8 cellular contexts compared by ENCODE assay signal in genomic region chr19:57240311-57241090, GRCh38. TPM values are rescaled to one million over a fixed set of nuclear protein-coding genes. Genes with fewer than 3 reads are reported as not detected.
DNase-seq lines count a peak whose midpoint lies in the region; ATAC-seq, FAIRE-seq and TF ChIP-seq lines count a peak whose summit lies in the region.

Gene ZNF805 (plus strand): TSS chr19:57240632. CDS start chr19:57240892, 260 bp downstream.

- peaks cover 6% of the 10 kb centered on the region for H3K36me3 ChIP-seq in bronchial epithelial cell (ENCODE audit: control insufficient read depth, insufficient read depth, low read length)

- H3K4me3 ChIP-seq in WI38 (ENCODE audit: low read depth, low read length) (peak within 1 kb of the TSS; percentile 98), bronchial epithelial cell (ENCODE audit: low read depth, low read length) (peak within 1 kb of the TSS; percentile 94), skin epidermis (peak within 1 kb of the TSS; percentile 88 to 100 (median 97))

- DNase-seq in AG08395 (ENCODE audit: low spot score) (peak; percentile 97), NCI-H2227 (lab: John Stamatoyannopoulos, UW; ENCODE audit: unreplicated experiment) (peak; percentile 100), bronchial epithelial cell (ENCODE audit: low read depth) (peak; percentile 85), iPS-NIHi11 (ENCODE audit: low spot score) (peak; percentile 98)

- H3K27ac ChIP-seq in skin epidermis, result peak within 1 kb of the TSS; percentile 81 to 99 (median 94)

- no peaks in the 10 kb centered on the region for H3K27me3 ChIP-seq in bronchial epithelial cell (ENCODE audit: control insufficient read depth, insufficient read depth, low read length)

- no peak for FAIRE-seq in bronchial epithelial cell (lab: Jason Lieb, UNC)

- ATAC-seq in GM18907 (IDR thresholded peaks at IDR 0.05; ENCODE audit: unreplicated experiment) (peak; percentile 91), HG03139 (IDR thresholded peaks at IDR 0.05; ENCODE audit: unreplicated experiment) (peak; percentile 86)

- TF ChIP-seq CTCF in WI38 (IDR thresholded peaks at IDR 0.05; ENCODE audit: low read depth, low read length), result no peak
- TF ChIP-seq CTCF in bronchial epithelial cell (IDR thresholded peaks at IDR 0.05; ENCODE audit: insufficient read depth, low read length, severe bottlenecking), result peak; percentile 32

RNA-seq across cellular contexts. Expression of gene ZNF805, which starts in this region (rescaled TPM):
- total RNA-seq in bronchial epithelial cell, result 21.9 and 27.9 TPM in 2 replicates

Comparison
In these comparisons a context has a peak if more than half of its experiments do, and no peak if none do; other contexts are left out.
1. Peak in every context shown above with its lines: DNase-seq, ATAC-seq, H3K4me3 ChIP-seq and H3K27ac ChIP-seq.